ENCODE assay signal across 12 cellular contexts in genomic region chr2:181471783-181472182, GRCh38. TPM values are rescaled to one million over a fixed set of nuclear protein-coding genes. Genes with fewer than 3 reads are reported as not detected.
A peak's percentile ranks its signal among the peaks of the same experiment; 100 is the strongest.
DNase-seq lines count a peak whose midpoint lies in the region; ATAC-seq, FAIRE-seq and TF ChIP-seq lines count a peak whose summit lies in the region.
"Had no signal": no experiment of that assay in that cellular context is flagged by ENCODE, and none has a peak within 500 bp of the region (broad histone marks: within the 10 kb centered on the region; RNA-seq: fewer than 3 reads in every experiment).

No MANE protein-coding gene starts in this region.

- H3K4me2 ChIP-seq in neural progenitor cell, result no peak overlapping the region

- no peak overlapping the region for H3K4me3 ChIP-seq in CD8-positive, alpha-beta memory T cell (ENCODE audit: low read length)
- no peak overlapping the region for H3K4me3 ChIP-seq in neural progenitor cell
- H3K4me3 ChIP-seq: Peyer's patch had no signal

- CTCF ChIA-PET in CD8-positive, alpha-beta memory T cell (lab: Charles Lee), result interaction anchor here (5.6 kb wide), 1 partner anchor 14 kb away, joined by 22 read pairs; the partner anchor contains the start of gene ITGA4
- CTCF ChIA-PET in activated B cell treated with CpG ODN at 0.5 μM for 24 hours (lab: Charles Lee), result interaction anchor here (0.9 to 1.1 kb wide), 3 partner anchors 15 to 367 kb away, joined by 3 to 5 read pairs (median 5); partner anchors contain the start of gene ITGA4
- CTCF ChIA-PET in WTC11 (lab: Charles Lee), result no interaction called here

- H3K9me3 Mint-ChIP-seq in CD8-positive, alpha-beta memory T cell, result peaks cover 0 to 3% (median 0%) of the 10 kb centered on the region in 5 donors
- H3K9me3 Mint-ChIP-seq in activated B cell treated with CpG ODN at 0.5 μM for 24 hours (no peaks in the 10 kb centered on the region), WTC11 (peaks cover 9% of the 10 kb centered on the region; the same call in 1 of the 2 replicates), neural progenitor cell (no peaks in the 10 kb centered on the region)

- H3K9ac ChIP-seq in neural progenitor cell, result no peak overlapping the region

- no peaks in the 10 kb centered on the region for H3K9me3 ChIP-seq in CD8-positive, alpha-beta memory T cell (ENCODE audit: low read length)
- H3K9me3 ChIP-seq in neural progenitor cell (ENCODE audit: low read depth), result no peaks in the 10 kb centered on the region
- H3K9me3 ChIP-seq: Peyer's patch had no signal

- POLR2A ChIA-PET in CD8-positive, alpha-beta memory T cell (lab: Charles Lee), result interaction anchor here (1.6 kb wide), 1 partner anchor 14 kb away, joined by 4 read pairs; the partner anchor contains the start of gene ITGA4
- POLR2A ChIA-PET in activated B cell treated with CpG ODN at 0.5 μM for 24 hours (lab: Charles Lee) (no interaction called here), WTC11 (lab: Charles Lee) (no interaction called here)

- peak overlapping the region; percentile 18 for H3K27ac ChIP-seq in CD8-positive, alpha-beta memory T cell (ENCODE audit: low read depth, low read length)
- H3K27ac ChIP-seq in neural progenitor cell, result no peak overlapping the region
- H3K27ac ChIP-seq: Peyer's patch had no signal

- H3K79me2 ChIP-seq in neural progenitor cell (ENCODE audit: low read depth), result no peaks in the 10 kb centered on the region

- no peaks in the 10 kb centered on the region for H3K27me3 Mint-ChIP-seq in CD8-positive, alpha-beta memory T cell
- H3K27me3 Mint-ChIP-seq in activated B cell treated with CpG ODN at 0.5 μM for 24 hours (no peaks in the 10 kb centered on the region), WTC11 (ENCODE audit: low read depth) (no peaks in the 10 kb centered on the region), neural progenitor cell (ENCODE audit: insufficient read depth, low read depth) (peaks cover 2% of the 10 kb centered on the region)

- ATAC-seq in activated B cell treated with CpG ODN at 0.5 μM for 24 hours (ENCODE audit: low read depth) (no peak), WTC11 (no peak), GM19397 (IDR thresholded peaks at IDR 0.05; ENCODE audit: unreplicated experiment) (no peak)
- ATAC-seq: HCT116 had no signal

- no peaks in the 10 kb centered on the region for H3F3A ChIP-seq in neural progenitor cell (ENCODE audit: low read depth)

- DNase-seq in CD8-positive, alpha-beta memory T cell, result no peak
- DNase-seq in GM12892 (ENCODE audit: insufficient read length) (no peak), activated B cell treated with CpG ODN at 0.5 μM for 24 hours (no peak), left kidney (ENCODE audit: low read depth, low spot score) (peak; percentile 60), WTC11 (ENCODE audit: low spot score) (no peak), DMS114 treated with DMSO at 0.1 percent for 48 hours (lab: John Stamatoyannopoulos, UW; ENCODE audit: unreplicated experiment) (no peak), neural progenitor cell (ENCODE audit: low spot score) (no peak)
- DNase-seq: KBM-7, Peyer's patch, trophoblast cell had no signal

- no peaks in the 10 kb centered on the region for H4K20me1 ChIP-seq in neural progenitor cell (ENCODE audit: low read depth)

- H3K27ac Mint-ChIP-seq in CD8-positive, alpha-beta memory T cell, result peak overlapping the region; percentile 62 to 90 (median 77)
- H3K27ac Mint-ChIP-seq in activated B cell treated with CpG ODN at 0.5 μM for 24 hours (peak overlapping the region; percentile 66), WTC11 (no peak overlapping the region), neural progenitor cell (no peak overlapping the region)

- intact Hi-C loops in activated B cell treated with CpG ODN at 0.5 μM for 24 hours (cut with micrococcal nuclease), result loop anchor here (5.0 kb wide), 1 partner anchor 36 kb away; no protein-coding TSS in a partner anchor

- peaks cover 82 to 99% (median 91%) of the 10 kb centered on the region in 3 donors for H3K4me1 Mint-ChIP-seq in CD8-positive, alpha-beta memory T cell
- peaks cover 66% of the 10 kb centered on the region for H3K4me1 Mint-ChIP-seq in activated B cell treated with CpG ODN at 0.5 μM for 24 hours
- peaks cover 13% of the 10 kb centered on the region for H3K4me1 Mint-ChIP-seq in WTC11
- H3K4me1 Mint-ChIP-seq in neural progenitor cell, result no peaks in the 10 kb centered on the region

- FAIRE-seq in GM12892 (lab: Jason Lieb, UNC), result peak; percentile 36

- TF ChIP-seq CTCF in activated B cell treated with CpG ODN at 0.5 μM for 24 hours (IDR thresholded peaks at IDR 0.05) (no peak), WTC11 (IDR thresholded peaks at IDR 0.05) (no peak), neural progenitor cell (IDR thresholded peaks at IDR 0.05) (no peak)

- peaks cover 23% of the 10 kb centered on the region for H3K36me3 ChIP-seq in CD8-positive, alpha-beta memory T cell (ENCODE audit: insufficient read depth, low read length)
- no peaks in the 10 kb centered on the region for H3K36me3 ChIP-seq in neural progenitor cell
- H3K36me3 ChIP-seq: Peyer's patch had no signal

- H2AFZ ChIP-seq in neural progenitor cell (replicated peaks), result no peak overlapping the region

- peaks cover 32 to 88% (median 33%) of the 10 kb centered on the region in 3 donors for H3K36me3 Mint-ChIP-seq in CD8-positive, alpha-beta memory T cell
- peaks cover 78% of the 10 kb centered on the region for H3K36me3 Mint-ChIP-seq in activated B cell treated with CpG ODN at 0.5 μM for 24 hours (ENCODE audit: low read depth)
- H3K36me3 Mint-ChIP-seq in WTC11, result no peaks in the 10 kb centered on the region
- H3K36me3 Mint-ChIP-seq in neural progenitor cell, result no peaks in the 10 kb centered on the region

- no peaks in the 10 kb centered on the region for H3K27me3 ChIP-seq in CD8-positive, alpha-beta memory T cell (ENCODE audit: insufficient read depth, low read length, poor library complexity, severe bottlenecking)
- H3K27me3 ChIP-seq in neural progenitor cell, result no peaks in the 10 kb centered on the region
- H3K27me3 ChIP-seq: Peyer's patch had no signal

- H3K4me1 ChIP-seq in CD8-positive, alpha-beta memory T cell (ENCODE audit: insufficient read depth, low read length), result peaks cover 64% of the 10 kb centered on the region
- H3K4me1 ChIP-seq in neural progenitor cell, result no peaks in the 10 kb centered on the region
- H3K4me1 ChIP-seq: Peyer's patch had no signal

- peak overlapping the region; percentile 49 to 79 (median 59) for H3K4me3 Mint-ChIP-seq in CD8-positive, alpha-beta memory T cell
- H3K4me3 Mint-ChIP-seq in activated B cell treated with CpG ODN at 0.5 μM for 24 hours (no peak overlapping the region), WTC11 (no peak overlapping the region), neural progenitor cell (no peak overlapping the region)

- no peak for TF ChIP-seq POLR2A in GM12892 (IDR thresholded peaks at IDR 0.05; ENCODE audit: low read depth, low read length)

TF ChIP-seq in WTC11, 78 proteins besides CTCF, POLR2A, EP300 and RAD21:
- TF ChIP-seq ZNF263 (CRISPR knock-in tag; IDR thresholded peaks at IDR 0.05; ENCODE audit: low read depth), result no peak
- no peak for TF ChIP-seq SP1 (CRISPR knock-in tag; conservative IDR thresholded peaks at IDR 0.05)
- no peak for TF ChIP-seq ZNF512 (CRISPR knock-in tag; IDR thresholded peaks at IDR 0.05; ENCODE audit: borderline replicate concordance)

RNA-seq across cellular contexts. Expression of gene ITGA4, which starts 14.6 kb away (rescaled TPM):
- 100 to 1,000 TPM; 142 TPM for total RNA-seq in CD8-positive, alpha-beta memory T cell
- 212 TPM for polyA plus RNA-seq in CD8-positive, alpha-beta memory T cell
- 35.3 TPM for polyA plus RNA-seq in GM12892 (2012; ENCODE audit: missing spikeins)
- total RNA-seq in activated B cell treated with CpG ODN at 0.5 μM for 24 hours (89.2 and 104 TPM in 2 replicates), WTC11 (2021) (2.0 to 3.0 TPM (median 2.7 TPM) in 3 replicates), neural progenitor cell (ENCODE audit: low replicate concordance) (8.2 and 10.2 TPM in 2 replicates)

Comparison
In these comparisons a context has a peak if more than half of its experiments do, and no peak if none do; other contexts are left out.
1. H3K27ac Mint-ChIP-seq: peak in CD8-positive, alpha-beta memory T cell (8 of 8) and activated B cell treated with CpG ODN at 0.5 μM for 24 hours (single experiment); none in WTC11 (single experiment) and neural progenitor cell (single experiment).
2. H3K4me3 Mint-ChIP-seq: peak in CD8-positive, alpha-beta memory T cell (7 of 7); none in activated B cell treated with CpG ODN at 0.5 μM for 24 hours (single experiment), WTC11 (single experiment) and neural progenitor cell (single experiment).